Comparison of ENCODE assay signal across 12 cellular contexts in genomic region chr9:76530458-76531100, GRCh38.
DNase-seq lines count a peak whose midpoint lies in the region; ATAC-seq and TF ChIP-seq lines count a peak whose summit lies in the region.
"Had no signal": no experiment of that assay in that cellular context is flagged by ENCODE, and none has a peak within 500 bp of the region (broad histone marks: within the 10 kb centered on the region; RNA-seq: fewer than 3 reads in every experiment).

No MANE protein-coding gene starts in this region.

- H3K27ac Mint-ChIP-seq in central memory CD8-positive, alpha-beta T cell (ENCODE audit: low read depth): peak overlapping the region; percentile 82
- H3K27ac Mint-ChIP-seq in osteocyte (ENCODE audit: unreplicated experiment): peak overlapping the region; percentile 65

- no peaks in the 10 kb centered on the region for H3K27me3 Mint-ChIP-seq in central memory CD8-positive, alpha-beta T cell
- H3K27me3 Mint-ChIP-seq in osteocyte (ENCODE audit: unreplicated experiment): no peaks in the 10 kb centered on the region

- no peak for DNase-seq in central memory CD8-positive, alpha-beta T cell (ENCODE audit: low spot score in 2 of 2)
- DNase-seq in osteocyte (ENCODE audit: extremely low spot score, unreplicated experiment) (no peak), GM19238 (ENCODE audit: insufficient read length, low spot score) (no peak), NCI-H128 (lab: John Stamatoyannopoulos, UW; ENCODE audit: unreplicated experiment) (no peak)
- DNase-seq: activated naive CD4-positive, alpha-beta T cell treated with Interleukin-2 at 50 U/mL for 16 hours; KG1; kidney glomerular epithelial cell; NK-92 treated with Interleukin-12 subunit alpha and Interleukin-12 subunit beta, amount 100 ng/mL, for 24 hours; retina had no signal

- no peak overlapping the region for H3K4me3 Mint-ChIP-seq in central memory CD8-positive, alpha-beta T cell
- H3K4me3 Mint-ChIP-seq in osteocyte (ENCODE audit: unreplicated experiment): no peak overlapping the region

- no peaks in the 10 kb centered on the region for H3K36me3 Mint-ChIP-seq in central memory CD8-positive, alpha-beta T cell (ENCODE audit: insufficient read depth)
- no peaks in the 10 kb centered on the region for H3K36me3 Mint-ChIP-seq in osteocyte (ENCODE audit: unreplicated experiment)

- peak; percentile 65 for ATAC-seq in GM18868 (IDR thresholded peaks at IDR 0.05; ENCODE audit: unreplicated experiment)
- peak; percentile 63 for ATAC-seq in HG03280 (IDR thresholded peaks at IDR 0.05; ENCODE audit: unreplicated experiment)
- ATAC-seq in central memory CD8-positive, alpha-beta T cell (replicated peaks; ENCODE audit: extremely low read depth, poor library complexity, severe bottlenecking): no peak
- no peak for ATAC-seq in HG03139 (IDR thresholded peaks at IDR 0.05; ENCODE audit: unreplicated experiment)

- no peak for TF ChIP-seq CTCF in osteocyte (IDR thresholded peaks at IDR 0.05)

- no peaks in the 10 kb centered on the region for H3K9me3 Mint-ChIP-seq in central memory CD8-positive, alpha-beta T cell
- no peaks in the 10 kb centered on the region for H3K9me3 Mint-ChIP-seq in osteocyte (ENCODE audit: unreplicated experiment)

- no peaks in the 10 kb centered on the region for H3K4me1 Mint-ChIP-seq in central memory CD8-positive, alpha-beta T cell
- H3K4me1 Mint-ChIP-seq in osteocyte (ENCODE audit: unreplicated experiment): peaks cover 37% of the 10 kb centered on the region

Comparison
In these comparisons a context has a peak if more than half of its experiments do, and no peak if none do; other contexts are left out.
1. ATAC-seq: peak in GM18868 (single experiment) and HG03280 (single experiment); none in central memory CD8-positive, alpha-beta T cell (single experiment) and HG03139 (single experiment).